Comparison of ENCODE assay signal across 1 cellular context in the genomic region with DNA sequence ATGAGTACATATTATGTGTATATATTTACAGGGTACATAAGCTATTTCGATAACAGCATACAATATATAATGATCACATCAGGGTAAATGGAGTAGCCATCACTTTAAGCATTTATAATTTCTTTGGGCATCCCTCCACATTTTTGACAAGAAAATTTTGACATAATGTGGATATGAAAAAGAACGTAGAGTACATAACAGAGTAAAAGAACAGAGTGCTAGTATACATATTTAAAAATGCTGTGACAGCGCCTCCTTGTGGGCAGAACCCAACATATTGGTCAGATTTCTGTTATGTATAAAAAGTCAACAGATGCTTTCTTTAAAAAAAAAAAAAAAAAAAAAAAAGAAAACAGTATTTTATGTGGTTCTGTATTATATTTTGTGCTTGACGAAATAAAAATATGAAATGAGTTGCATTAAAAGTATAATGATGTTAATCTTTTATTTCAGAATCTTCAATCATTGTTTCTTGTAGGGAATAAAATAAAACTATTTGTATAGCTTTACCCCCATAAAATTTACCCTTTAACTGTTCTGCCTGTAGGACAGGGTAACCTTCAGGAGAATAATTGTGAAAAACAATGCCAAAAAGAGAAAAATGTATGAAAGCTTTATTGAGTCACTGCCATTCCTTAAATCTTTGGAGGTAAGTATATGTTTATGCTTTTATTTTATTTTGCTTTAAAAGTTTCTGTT.
TF ChIP-seq lines count a peak whose summit lies in the region.

No MANE protein-coding gene starts in this region.

TF ChIP-seq in SK-N-SH treated with all-trans-retinoic acid at 6 μM for 48 hours, 23 proteins besides CTCF, POLR2A, EP300 and RAD21 (continued from another document):
- TF ChIP-seq, protein P1, sequence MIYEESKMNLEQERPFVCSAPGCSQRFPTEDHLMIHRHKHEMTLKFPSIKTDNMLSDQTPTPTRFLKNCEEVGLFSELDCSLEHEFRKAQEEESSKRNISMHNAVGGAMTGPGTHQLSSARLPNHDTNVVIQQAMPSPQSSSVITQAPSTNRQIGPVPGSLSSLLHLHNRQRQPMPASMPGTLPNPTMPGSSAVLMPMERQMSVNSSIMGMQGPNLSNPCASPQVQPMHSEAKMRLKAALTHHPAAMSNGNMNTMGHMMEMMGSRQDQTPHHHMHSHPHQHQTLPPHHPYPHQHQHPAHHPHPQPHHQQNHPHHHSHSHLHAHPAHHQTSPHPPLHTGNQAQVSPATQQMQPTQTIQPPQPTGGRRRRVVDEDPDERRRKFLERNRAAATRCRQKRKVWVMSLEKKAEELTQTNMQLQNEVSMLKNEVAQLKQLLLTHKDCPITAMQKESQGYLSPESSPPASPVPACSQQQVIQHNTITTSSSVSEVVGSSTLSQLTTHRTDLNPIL (CRISPR knock-in tag; IDR thresholded peaks at IDR 0.05; ENCODE audit: low read depth) = no peak
